Comparison of ENCODE assay signal across 8 cellular contexts in the genomic region with DNA sequence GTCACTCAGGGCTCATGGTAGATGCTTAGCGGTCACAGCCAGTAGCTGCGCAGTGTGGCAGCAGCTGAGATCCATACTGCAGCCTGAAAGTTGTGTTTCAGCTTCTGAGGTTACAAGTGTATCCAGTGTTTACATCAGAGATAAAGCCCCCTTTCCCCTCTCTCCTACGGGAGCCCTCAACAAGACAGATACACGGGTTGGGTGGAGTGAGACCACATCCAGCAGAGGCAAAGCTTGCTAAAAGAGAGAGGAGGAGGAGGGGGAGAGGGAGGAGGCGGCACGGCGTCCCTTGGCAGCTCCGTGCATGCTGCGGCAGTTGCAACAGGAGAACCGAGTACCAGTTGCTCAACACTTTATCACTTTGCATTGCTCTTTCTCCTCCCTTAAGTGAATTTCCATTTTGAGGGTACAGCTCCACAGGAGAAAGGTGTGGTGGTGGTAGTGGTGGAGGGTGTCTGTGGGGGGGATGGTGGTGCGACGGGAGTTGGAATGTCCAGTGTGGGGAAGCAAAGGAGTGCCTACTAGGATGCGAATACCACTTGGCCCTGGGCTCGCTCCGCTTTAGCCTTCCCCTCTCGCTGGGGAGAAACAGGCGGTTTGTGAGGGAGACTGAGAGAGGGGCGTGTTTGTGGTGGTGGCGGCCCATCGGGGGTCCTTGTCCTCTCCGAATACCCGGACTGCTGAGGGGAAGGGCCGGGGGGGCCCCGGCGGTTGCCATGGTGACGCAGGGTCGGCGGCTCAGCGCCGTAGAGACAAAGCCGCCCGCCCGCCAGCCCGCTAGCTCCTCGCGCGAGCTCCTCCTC. TPM values are rescaled to one million over a fixed set of nuclear protein-coding genes. Genes with fewer than 3 reads are reported as not detected.
DNase-seq lines count a peak whose midpoint lies in the region; ATAC-seq, FAIRE-seq and TF ChIP-seq lines count a peak whose summit lies in the region.

No MANE protein-coding gene starts in this region.

- H3K4me1 Mint-ChIP-seq in Calu3 (ENCODE audit: low read depth, unreplicated experiment), result peaks cover 6% of the 10 kb centered on the region

- H3K9me1 ChIP-seq in keratinocyte (ENCODE audit: control insufficient read depth, extremely low read depth, insufficient read depth, low read length), result no peaks in the 10 kb centered on the region

- H3K9ac ChIP-seq in mammary epithelial cell (ENCODE audit: insufficient read depth, low read length) (no peak overlapping the region), keratinocyte (ENCODE audit: control insufficient read depth, extremely low read depth, insufficient read depth, low read length) (peak overlapping the region; percentile 42)

- CTCF ChIA-PET in Calu3 (lab: Charles Lee), result interaction anchor here (0.6 to 0.8 kb wide), 3 partner anchors 73 to 122 kb away, joined by 3 to 5 read pairs (median 3); no protein-coding TSS in a partner anchor
- CTCF ChIA-PET in mammary epithelial cell (lab: Charles Lee; ENCODE audit: low non-redundant PET), result no interaction called here

- intact Hi-C loops in Calu3 (cut with micrococcal nuclease; ENCODE audit: unreplicated experiment), result no loop called here
- intact Hi-C loops in mammary epithelial cell (cut with micrococcal nuclease), result no loop called here

- peaks cover 10% of the 10 kb centered on the region for H3K36me3 Mint-ChIP-seq in Calu3 (ENCODE audit: insufficient read depth, unreplicated experiment)

- BruUV-seq in Calu3 (replicated peaks; lab: Mats Ljungman, UMichigan) (no TSS peak), mammary epithelial cell (replicated peaks; lab: Mats Ljungman, UMichigan) (no TSS peak)

- H3K4me1 ChIP-seq in mammary epithelial cell (ENCODE audit: insufficient read depth, low read length) (peaks cover 5% of the 10 kb centered on the region), keratinocyte (ENCODE audit: control insufficient read depth, extremely low read depth, insufficient read depth, low read length) (peaks cover 13% of the 10 kb centered on the region)

- H3K36me3 ChIP-seq in mammary epithelial cell (ENCODE audit: insufficient read depth, low read length), result no peaks in the 10 kb centered on the region
- no peaks in the 10 kb centered on the region for H3K36me3 ChIP-seq in keratinocyte (ENCODE audit: control insufficient read depth in 2 of 2, extremely low read depth in 1 of 2, insufficient read depth in 2 of 2, low read length in 2 of 2)

- H4K20me1 ChIP-seq in mammary epithelial cell (ENCODE audit: insufficient read depth, low read length) (no peaks in the 10 kb centered on the region), keratinocyte (ENCODE audit: control insufficient read depth, extremely low read depth, insufficient read depth, low read length) (no peaks in the 10 kb centered on the region)

- H3K79me2 ChIP-seq in mammary epithelial cell (ENCODE audit: insufficient read depth, low read length) (no peaks in the 10 kb centered on the region), keratinocyte (ENCODE audit: control insufficient read depth, insufficient read depth, low read length) (no peaks in the 10 kb centered on the region)

- H3K27me3 ChIP-seq in mammary epithelial cell (ENCODE audit: insufficient read depth, low read length), result peaks cover 26% of the 10 kb centered on the region
- H3K27me3 ChIP-seq in keratinocyte (ENCODE audit: control insufficient read depth, extremely low read depth, insufficient read depth, low read length), result peaks cover 15% of the 10 kb centered on the region

- peaks cover 24% of the 10 kb centered on the region for H3K27me3 Mint-ChIP-seq in Calu3 (ENCODE audit: unreplicated experiment)

- H2AFZ ChIP-seq in mammary epithelial cell (ENCODE audit: low read depth, low read length) (peak overlapping the region; percentile 78), keratinocyte (ENCODE audit: control insufficient read depth, low read length) (peak overlapping the region; percentile 72)

- H3K4me3 ChIP-seq in mammary epithelial cell (replicated peaks in 1 of 3; ENCODE audit: insufficient read depth in 1 of 3, low read depth in 2 of 3, low read length in 3 of 3), result peak overlapping the region; percentile 43 to 46 (median 44)
- peak overlapping the region; percentile 45 to 66 (median 60) for H3K4me3 ChIP-seq in keratinocyte (ENCODE audit: control insufficient read depth in 2 of 3, extremely low read depth in 1 of 3, insufficient read depth in 2 of 3, low read depth in 1 of 3, low read length in 3 of 3)

- DNase-seq in Calu3 (no peak), HuH-7.5 (ENCODE audit: low spot score) (peak; percentile 18), SK-MEL-5 (ENCODE audit: low read depth, low spot score) (peak; percentile 81), mammary epithelial cell (no peak), keratinocyte (ENCODE audit: low read depth, low spot score) (no peak)
- DNase-seq in stimulated activated naive CD4-positive, alpha-beta T cell (lab: John Stamatoyannopoulos, UW), result peak in 4 of 6 experiments; percentile 8 to 19 (median 11)

- H3K27ac Mint-ChIP-seq in Calu3 (ENCODE audit: unreplicated experiment), result no peak overlapping the region

- in situ Hi-C loops in SK-MEL-5 (cut with HindIII; ENCODE audit: low pct_unique_long_range_greater_than_20kb, low sequenced_read_pairs) (no loop called here), mammary epithelial cell (cut with MboI; ENCODE audit: low sequenced_read_pairs in 2 of 2) (no loop called here)

- no peaks in the 10 kb centered on the region for H3K9me3 Mint-ChIP-seq in Calu3 (ENCODE audit: low read depth, unreplicated experiment)

- H3K9me3 ChIP-seq in mammary epithelial cell (replicated peaks; ENCODE audit: insufficient read depth, low read length) (no peaks in the 10 kb centered on the region), keratinocyte (ENCODE audit: control insufficient read depth, low read depth, low read length) (no peaks in the 10 kb centered on the region)

- ATAC-seq in HG02981 (IDR thresholded peaks at IDR 0.05; ENCODE audit: unreplicated experiment), result no peak
- no peak for ATAC-seq in GM21619 (IDR thresholded peaks at IDR 0.05; ENCODE audit: unreplicated experiment)

- FAIRE-seq in keratinocyte (lab: Jason Lieb, UNC), result no peak

- H3K27ac ChIP-seq in mammary epithelial cell (ENCODE audit: insufficient read depth, low read depth, low read length) (no peak overlapping the region), keratinocyte (ENCODE audit: control insufficient read depth, insufficient read depth, low read length) (no peak overlapping the region)

- peak overlapping the region; percentile 69 for H3K4me3 Mint-ChIP-seq in Calu3 (ENCODE audit: low read depth, unreplicated experiment)

- dilution Hi-C loops in mammary epithelial cell (cut with HindIII; ENCODE audit: low sequenced_read_pairs) (no loop called here), keratinocyte (cut with MboI; ENCODE audit: extremely low pct_ligation_motif_present, low sequenced_read_pairs) (no loop called here)

- 36% methylated on average over 7 of the region's 37 CpGs for WGBS in mammary epithelial cell (ENCODE audit: low coverage, missing lambda C conversion rate)

- H3K4me2 ChIP-seq in mammary epithelial cell (ENCODE audit: insufficient read depth, low read depth, low read length), result peak overlapping the region; percentile 93
- H3K4me2 ChIP-seq in keratinocyte (ENCODE audit: control insufficient read depth, extremely low read depth, insufficient read depth, low read depth, low read length), result peak overlapping the region; percentile 83

- no peak for TF ChIP-seq CTCF in Calu3 (IDR thresholded peaks at IDR 0.05; ENCODE audit: unreplicated experiment)
- no peak for TF ChIP-seq CTCF in mammary epithelial cell (conservative IDR thresholded peaks at IDR 0.05 in 1 of 2, IDR thresholded peaks at IDR 0.05 in 1 of 2; ENCODE audit: extremely low read depth in 1 of 2, insufficient read depth in 1 of 2, low read depth in 1 of 2, low read length in 2 of 2)
- no peak for TF ChIP-seq CTCF in keratinocyte (optimal IDR thresholded peaks at IDR 0.05 in 1 of 3, IDR thresholded peaks at IDR 0.05 in 1 of 3, conservative IDR thresholded peaks at IDR 0.05 in 1 of 3; ENCODE audit: extremely low read depth in 1 of 3, insufficient read depth in 2 of 3, low read length in 3 of 3)

RNA-seq across cellular contexts. Expression of gene RNF182, which starts 0.4 kb away (rescaled TPM):
- total RNA-seq in Calu3 (2022) (1.1 and 1.6 TPM in 2 replicates), mammary epithelial cell (under 1 TPM in 1 of 2 donors, not detected in 1; 0.33 TPM)
- total RNA-seq in SK-MEL-5 (2014; rRNA removed; shearing (Covaris generic)), result 21.2 and 26.6 TPM in 2 replicates
- 24.4 and 29.9 TPM in 2 replicates for polyA plus RNA-seq in SK-MEL-5 (2015; cell fraction: cytosol; rRNA removed)
- polyA plus RNA-seq in SK-MEL-5 (2015; cell fraction: nucleus; rRNA removed), result 12.5 and 32.3 TPM in 2 replicates
- polyA plus RNA-seq in mammary epithelial cell (0.33 TPM), keratinocyte (0.94 to 3.8 TPM (median 2.0 TPM) in 3 replicates)
- polyA minus RNA-seq in mammary epithelial cell (6.5 TPM), keratinocyte (2.5 to 3.5 TPM (median 2.6 TPM) in 3 replicates)
- 0.17 TPM for polyA plus RNA-seq in keratinocyte (2011; ENCODE audit: low read depth)
- 1.3 and 2.8 TPM in 2 replicates for polyA plus RNA-seq in keratinocyte (2011; cell fraction: cytosol; rRNA removed)
- polyA plus RNA-seq in keratinocyte (2011; cell fraction: nucleus; rRNA removed), result 2.6 and 2.9 TPM in 2 replicates
- polyA plus RNA-seq in keratinocyte (2012; ENCODE audit: low replicate concordance), result 0.38 and 2.8 TPM in 2 replicates
- polyA minus RNA-seq in keratinocyte (2011; cell fraction: cytosol; rRNA and poly(A)+ RNA removed), result 1.3 TPM
- polyA minus RNA-seq in keratinocyte (2011; cell fraction: nucleus; rRNA and poly(A)+ RNA removed), result 1.3 and 4.2 TPM in 2 replicates

Comparison
In these comparisons a context has a peak if more than half of its experiments do, and no peak if none do; other contexts are left out.
1. DNase-seq: peak in HuH-7.5 (single experiment), SK-MEL-5 (single experiment) and stimulated activated naive CD4-positive, alpha-beta T cell (4 of 6); none in Calu3 (single experiment), mammary epithelial cell (single experiment) and keratinocyte (single experiment).